ENCODE assay signal across 17 cellular contexts in genomic region chr7:123417580-123417979, GRCh38.
A peak's percentile ranks its signal among the peaks of the same experiment; 100 is the strongest.
DNase-seq lines count a peak whose midpoint lies in the region; TF ChIP-seq lines count a peak whose summit lies in the region.
"Had no signal": no experiment of that assay in that cellular context is flagged by ENCODE, and none has a peak within 500 bp of the region (broad histone marks: within the 10 kb centered on the region; RNA-seq: fewer than 3 reads in every experiment).

No MANE protein-coding gene starts in this region.

- H3K4me1 Mint-ChIP-seq in endothelial cell (ENCODE audit: unreplicated experiment), result no peaks in the 10 kb centered on the region
- H3K4me1 Mint-ChIP-seq: CD14-positive monocyte; CD4-positive, alpha-beta memory T cell; GM23338 had no signal

- H3K27ac Mint-ChIP-seq in endothelial cell (ENCODE audit: unreplicated experiment), result no peak overlapping the region
- H3K27ac Mint-ChIP-seq: CD14-positive monocyte; CD4-positive, alpha-beta memory T cell; GM23338; HFFc6 had no signal

- no peak for TF ChIP-seq POLR2A in erythroblast (IDR thresholded peaks at IDR 0.05; ENCODE audit: low read length)

- H3K36me3 Mint-ChIP-seq in endothelial cell (ENCODE audit: low read depth, unreplicated experiment), result peaks cover 6% of the 10 kb centered on the region
- H3K36me3 Mint-ChIP-seq: CD14-positive monocyte; CD4-positive, alpha-beta memory T cell had no signal

- peak overlapping the region; percentile 14 for H3K4me3 Mint-ChIP-seq in endothelial cell (ENCODE audit: unreplicated experiment)
- H3K4me3 Mint-ChIP-seq: CD14-positive monocyte; CD4-positive, alpha-beta memory T cell; GM23338; HFFc6 had no signal

- no peaks in the 10 kb centered on the region for H3K27me3 Mint-ChIP-seq in endothelial cell (ENCODE audit: unreplicated experiment)
- H3K27me3 Mint-ChIP-seq: CD4-positive, alpha-beta memory T cell had no signal

- H3K9me3 Mint-ChIP-seq in endothelial cell (ENCODE audit: unreplicated experiment), result peaks cover 11% of the 10 kb centered on the region

- no peak for TF ChIP-seq CTCF in endothelial cell (IDR thresholded peaks at IDR 0.05; ENCODE audit: unreplicated experiment)

- DNase-seq in DMS53 (lab: John Stamatoyannopoulos, UW), result peak; percentile 50
- no peak for DNase-seq in DMS53 treated with DMSO at 0.1 percent for 48 hours (lab: John Stamatoyannopoulos, UW; ENCODE audit: unreplicated experiment)
- peak; percentile 22 for DNase-seq in OCI-M1 (lab: John Stamatoyannopoulos, UW)
- no peak for DNase-seq in endothelial cell (ENCODE audit: low spot score)
- DNase-seq in AG20443 (ENCODE audit: low spot score), result no peak
- DNase-seq in NCI-H2196 treated with DMSO at 0.1 percent for 48 hours (lab: John Stamatoyannopoulos, UW; ENCODE audit: unreplicated experiment), result no peak
- no peak for DNase-seq in erythroblast (lab: John Stamatoyannopoulos, UW)
- DNase-seq: CD4-positive, alpha-beta memory T cell; DMS153; DND-41; EL; HCEC 1CT; HFFc6; IMR-90; KBM-7 had no signal

Comparison
In these comparisons a context has a peak if more than half of its experiments do, and no peak if none do; other contexts are left out.
1. DNase-seq: peak in DMS53 (single experiment) and OCI-M1 (single experiment); none in DMS53 treated with DMSO at 0.1 percent for 48 hours (single experiment), endothelial cell (single experiment), AG20443 (single experiment), NCI-H2196 treated with DMSO at 0.1 percent for 48 hours (single experiment) and erythroblast (0 of 2).